14 cellular contexts compared by ENCODE assay signal in the genomic region with DNA sequence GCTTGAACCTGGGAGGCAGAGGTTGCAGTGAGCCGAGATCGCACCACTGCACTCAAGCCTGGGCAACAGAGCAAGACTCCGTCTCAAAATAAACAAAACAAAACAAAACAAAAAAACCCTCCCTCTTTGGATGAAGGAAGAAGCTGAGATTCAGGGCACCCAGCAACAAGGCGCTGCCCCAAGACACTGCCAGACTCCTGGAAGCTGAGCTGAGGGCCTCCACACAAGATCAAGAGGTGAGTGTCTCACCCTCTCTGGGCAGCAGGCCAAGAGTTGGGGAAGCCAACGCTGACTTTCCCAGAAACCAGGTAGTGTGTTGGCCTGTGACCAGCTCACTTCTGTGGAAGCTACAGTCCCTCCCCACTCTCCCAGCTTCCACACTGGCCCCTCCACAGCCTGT. TPM values are rescaled to one million over a fixed set of nuclear protein-coding genes. Genes with fewer than 3 reads are reported as not detected.
A peak's percentile ranks its signal among the peaks of the same experiment; 100 is the strongest.
DNase-seq lines count a peak whose midpoint lies in the region; ATAC-seq and TF ChIP-seq lines count a peak whose summit lies in the region.
"Had no signal": no experiment of that assay in that cellular context is flagged by ENCODE, and none has a peak within 500 bp of the region (broad histone marks: within the 10 kb centered on the region; RNA-seq: fewer than 3 reads in every experiment).

No MANE protein-coding gene starts in this region.

- no peaks in the 10 kb centered on the region for H3K36me3 ChIP-seq in mesendoderm (ENCODE audit: control insufficient read depth, insufficient read depth, low read length)
- no peaks in the 10 kb centered on the region for H3K36me3 ChIP-seq in Peyer's patch
- H3K36me3 ChIP-seq: uterus had no signal

- H3K27me3 ChIP-seq in HL-60 (ENCODE audit: insufficient read depth, poor library complexity, severe bottlenecking), result no peaks in the 10 kb centered on the region
- H3K27me3 ChIP-seq in mesendoderm (ENCODE audit: insufficient read depth, low read length, poor library complexity), result no peaks in the 10 kb centered on the region
- no peaks in the 10 kb centered on the region for H3K27me3 ChIP-seq in Peyer's patch
- H3K27me3 ChIP-seq: uterus had no signal

- no peak overlapping the region for H3K18ac ChIP-seq in mesendoderm (ENCODE audit: low read length)

- no peak overlapping the region for H3K4me2 ChIP-seq in mesendoderm (ENCODE audit: low read length)

- no peak overlapping the region for H3K9ac ChIP-seq in mesendoderm (ENCODE audit: low read length)

- H3K4me3 ChIP-seq in HL-60 (replicated peaks; ENCODE audit: insufficient read depth, low read length), result no peak overlapping the region
- H3K4me3 ChIP-seq in mesendoderm (ENCODE audit: low read length), result no peak overlapping the region
- H3K4me3 ChIP-seq in Peyer's patch, result no peak overlapping the region
- H3K4me3 ChIP-seq: uterus had no signal

- no peak overlapping the region for H2BK15ac ChIP-seq in mesendoderm (replicated peaks; ENCODE audit: low read depth)

- WGBS in mesendoderm (ENCODE audit: extremely low coverage, insufficient coverage, low lambda C conversion rate), result no CpG with 5 or more reads among the region's 5 CpGs

- H3K36me3 Mint-ChIP-seq in memory B cell, result no peaks in the 10 kb centered on the region

- H3K4me1 Mint-ChIP-seq in memory B cell, result peaks cover 30% of the 10 kb centered on the region

- H3K4me3 Mint-ChIP-seq in memory B cell, result no peak overlapping the region

- H3K27me3 Mint-ChIP-seq in memory B cell, result no peaks in the 10 kb centered on the region

- ATAC-seq in memory B cell (ENCODE audit: low read depth), result no peak
- ATAC-seq: right cardiac atrium had no signal

- H3K56ac ChIP-seq in mesendoderm (ENCODE audit: low read length), result no peak overlapping the region

- no peaks in the 10 kb centered on the region for H3K9me3 ChIP-seq in Peyer's patch
- H3K9me3 ChIP-seq: uterus had no signal

- TF ChIP-seq CTCF in HL-60 (IDR thresholded peaks at IDR 0.05; ENCODE audit: insufficient read depth, low read length) (no peak), Peyer's patch (IDR thresholded peaks at IDR 0.05) (no peak)

- H3K4me1 ChIP-seq in mesendoderm (ENCODE audit: control insufficient read depth, low read depth, low read length) (peaks cover 2% of the 10 kb centered on the region), Peyer's patch (peaks cover 0 to 13% (median 1%) of the 10 kb centered on the region in 4 donors)
- H3K4me1 ChIP-seq: uterus had no signal

- H4K8ac ChIP-seq in mesendoderm (ENCODE audit: low read depth, low read length), result no peak overlapping the region

- H3K79me2 ChIP-seq in mesendoderm (ENCODE audit: control insufficient read depth, insufficient read depth, low read length), result no peaks in the 10 kb centered on the region

- peak; percentile 17 for DNase-seq in DMS53 treated with DMSO at 0.1 percent for 48 hours (lab: John Stamatoyannopoulos, UW; ENCODE audit: unreplicated experiment)
- DNase-seq in HL-60 (ENCODE audit: low read depth in 1 of 2, low spot score in 1 of 2), result no peak
- peak; percentile 53 to 57 for DNase-seq in activated T-cell treated with anti-CD3 and anti-CD28 coated beads, Interleukin-2, amount 50 U/mL, for 48 hours
- DNase-seq in memory B cell (ENCODE audit: low spot score in 2 of 2), result no peak
- no peak for DNase-seq in mesendoderm
- no peak for DNase-seq in amygdala (lab: John Stamatoyannopoulos, UW)
- DNase-seq in Peyer's patch, result no peak
- DNase-seq: activated CD4-positive, alpha-beta T cell treated with anti-CD3 and anti-CD28 coated beads, Interleukin-2, amount 50 U/mL, for 4 hours; effector CD8-positive, alpha-beta T cell; hippocampal formation; NCI-H524 treated with DMSO at 0.1 percent for 48 hours; uterus had no signal

- no peak overlapping the region for H3K4ac ChIP-seq in mesendoderm (ENCODE audit: low read depth, low read length)

- H3K9me3 Mint-ChIP-seq in memory B cell, result no peaks in the 10 kb centered on the region

- no peak overlapping the region for H2BK5ac ChIP-seq in mesendoderm (ENCODE audit: low read length)

- no peak overlapping the region for H4K5ac ChIP-seq in mesendoderm (ENCODE audit: low read length)

- no peak overlapping the region for H2AK5ac ChIP-seq in mesendoderm (ENCODE audit: low read length)

- H3K27ac Mint-ChIP-seq in memory B cell, result peak overlapping the region; percentile 62

- no peak overlapping the region for H2BK120ac ChIP-seq in mesendoderm (ENCODE audit: low read depth, low read length)

- no peak for TF ChIP-seq POLR2A in Peyer's patch (IDR thresholded peaks at IDR 0.05)

- peak overlapping the region; percentile 33 for H3K27ac ChIP-seq in HL-60 (replicated peaks)
- no peak overlapping the region for H3K27ac ChIP-seq in mesendoderm (ENCODE audit: low read depth, low read length)
- H3K27ac ChIP-seq in Peyer's patch, result peak overlapping the region in 1 of 4 donors; percentile 2
- H3K27ac ChIP-seq: uterus had no signal

- no peaks in the 10 kb centered on the region for H3K79me1 ChIP-seq in mesendoderm (ENCODE audit: low read length)

- H3K23ac ChIP-seq in mesendoderm (ENCODE audit: low read length), result no peak overlapping the region

RNA-seq across cellular contexts. Expression of a gene that starts 3.7 kb away (rescaled TPM):
- 0.34 TPM for polyA plus RNA-seq in mesendoderm (2013, experiment 1 of 2)
- 0.29 TPM for polyA plus RNA-seq in mesendoderm (2013, experiment 2 of 2)
- total RNA-seq in Peyer's patch, result 10 to 100 TPM in 3 of 4 donors, 1 to 10 TPM in 1; 4.2 to 56.1 (median 20.2) TPM

RNA-seq across cellular contexts. Expression of a gene that starts 9.5 kb away (rescaled TPM):
- polyA plus RNA-seq in mesendoderm (2013, experiment 1 of 2), result 3.3 TPM
- 3.4 TPM for polyA plus RNA-seq in mesendoderm (2013, experiment 2 of 2)
- total RNA-seq in Peyer's patch, result 1 to 10 TPM in 1 of 4 donors, not detected in 3; 9.7 TPM

RNA-seq across cellular contexts. Expression of a gene that starts 11.4 kb away (rescaled TPM):
- 5.1 TPM for polyA plus RNA-seq in mesendoderm (2013, experiment 1 of 2)
- 5.1 TPM for polyA plus RNA-seq in mesendoderm (2013, experiment 2 of 2)
- 10 to 100 TPM in 3 of 4 donors, 1 to 10 TPM in 1; 8.4 to 38.0 (median 23.6) TPM for total RNA-seq in Peyer's patch

RNA-seq across cellular contexts. Expression of a gene that starts 24.4 kb away (rescaled TPM):
- 7.6 TPM for polyA plus RNA-seq in mesendoderm (2013, experiment 1 of 2)
- polyA plus RNA-seq in mesendoderm (2013, experiment 2 of 2), result 8.2 TPM
- 10 to 100 TPM in 3 of 4 donors, 1 to 10 TPM in 1; 8.3 to 34.4 (median 22.1) TPM for total RNA-seq in Peyer's patch

RNA-seq across cellular contexts. Expression of a gene that starts 43.4 kb away (rescaled TPM):
- 8.0 TPM for polyA plus RNA-seq in mesendoderm (2013, experiment 1 of 2)
- polyA plus RNA-seq in mesendoderm (2013, experiment 2 of 2), result 7.9 TPM
- total RNA-seq in Peyer's patch, result 1 to 10 TPM in 3 of 4 donors, under 1 TPM in 1; 0.53 to 8.3 (median 1.7) TPM
- total RNA-seq: mononuclear cell had no signal

Comparison
In these comparisons a context has a peak if more than half of its experiments do, and no peak if none do; other contexts are left out.
1. DNase-seq: peak in DMS53 treated with DMSO at 0.1 percent for 48 hours (single experiment) and activated T-cell treated with anti-CD3 and anti-CD28 coated beads, Interleukin-2, amount 50 U/mL, for 48 hours (2 of 2); none in HL-60 (0 of 2), memory B cell (0 of 2), mesendoderm (single experiment), amygdala (0 of 56) and Peyer's patch (0 of 3).